1 cellular context compared by ENCODE assay signal in the genomic region with DNA sequence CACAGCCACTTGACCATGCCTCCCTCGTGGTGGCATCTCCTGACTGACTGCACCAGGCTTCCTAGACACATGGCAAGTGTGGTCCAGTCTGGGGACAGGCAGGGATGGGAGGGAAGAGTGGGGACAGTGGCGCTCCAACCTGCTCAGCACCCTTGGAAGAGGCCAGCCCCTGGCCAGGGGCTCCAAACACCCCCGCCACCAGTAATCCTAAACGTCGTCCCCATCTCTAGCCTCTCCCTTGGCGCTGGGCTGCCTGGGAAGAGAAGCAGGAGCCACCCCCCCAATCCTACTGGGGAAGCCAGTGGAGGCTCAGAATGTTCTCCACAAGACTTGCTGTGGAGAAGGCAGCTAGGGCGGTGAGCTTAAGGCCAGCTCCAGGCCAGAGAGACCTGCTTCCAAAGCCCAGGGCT.
A peak's percentile ranks its signal among the peaks of the same experiment; 100 is the strongest.
TF ChIP-seq lines count a peak whose summit lies in the region.

No MANE protein-coding gene starts in this region.

TF ChIP-seq in HepG2, 621 proteins besides CTCF, POLR2A, EP300 and RAD21:
- no peak for TF ChIP-seq SALL2 (CRISPR knock-in tag; IDR thresholded peaks at IDR 0.05)
- TF ChIP-seq, protein P1, sequence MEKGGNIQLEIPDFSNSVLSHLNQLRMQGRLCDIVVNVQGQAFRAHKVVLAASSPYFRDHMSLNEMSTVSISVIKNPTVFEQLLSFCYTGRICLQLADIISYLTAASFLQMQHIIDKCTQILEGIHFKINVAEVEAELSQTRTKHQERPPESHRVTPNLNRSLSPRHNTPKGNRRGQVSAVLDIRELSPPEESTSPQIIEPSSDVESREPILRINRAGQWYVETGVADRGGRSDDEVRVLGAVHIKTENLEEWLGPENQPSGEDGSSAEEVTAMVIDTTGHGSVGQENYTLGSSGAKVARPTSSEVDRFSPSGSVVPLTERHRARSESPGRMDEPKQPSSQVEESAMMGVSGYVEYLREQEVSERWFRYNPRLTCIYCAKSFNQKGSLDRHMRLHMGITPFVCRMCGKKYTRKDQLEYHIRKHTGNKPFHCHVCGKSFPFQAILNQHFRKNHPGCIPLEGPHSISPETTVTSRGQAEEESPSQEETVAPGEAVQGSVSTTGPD (CRISPR knock-in tag; IDR thresholded peaks at IDR 0.05), result no peak
- TF ChIP-seq, protein P2, sequence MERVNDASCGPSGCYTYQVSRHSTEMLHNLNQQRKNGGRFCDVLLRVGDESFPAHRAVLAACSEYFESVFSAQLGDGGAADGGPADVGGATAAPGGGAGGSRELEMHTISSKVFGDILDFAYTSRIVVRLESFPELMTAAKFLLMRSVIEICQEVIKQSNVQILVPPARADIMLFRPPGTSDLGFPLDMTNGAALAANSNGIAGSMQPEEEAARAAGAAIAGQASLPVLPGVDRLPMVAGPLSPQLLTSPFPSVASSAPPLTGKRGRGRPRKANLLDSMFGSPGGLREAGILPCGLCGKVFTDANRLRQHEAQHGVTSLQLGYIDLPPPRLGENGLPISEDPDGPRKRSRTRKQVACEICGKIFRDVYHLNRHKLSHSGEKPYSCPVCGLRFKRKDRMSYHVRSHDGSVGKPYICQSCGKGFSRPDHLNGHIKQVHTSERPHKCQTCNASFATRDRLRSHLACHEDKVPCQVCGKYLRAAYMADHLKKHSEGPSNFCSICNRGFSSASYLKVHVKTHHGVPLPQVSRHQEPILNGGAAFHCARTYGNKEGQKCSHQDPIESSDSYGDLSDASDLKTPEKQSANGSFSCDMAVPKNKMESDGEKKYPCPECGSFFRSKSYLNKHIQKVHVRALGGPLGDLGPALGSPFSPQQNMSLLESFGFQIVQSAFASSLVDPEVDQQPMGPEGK (CRISPR knock-in tag; IDR thresholded peaks at IDR 0.05), result no peak
- no peak for TF ChIP-seq ZNF670 (CRISPR knock-in tag; IDR thresholded peaks at IDR 0.05; ENCODE audit: borderline replicate concordance)
- TF ChIP-seq GABPB1 (CRISPR knock-in tag; IDR thresholded peaks at IDR 0.05), result no peak
- no peak for TF ChIP-seq ZNF431 (CRISPR knock-in tag; IDR thresholded peaks at IDR 0.05; ENCODE audit: borderline replicate concordance, low read depth)
- TF ChIP-seq SSRP1 (CRISPR knock-in tag; IDR thresholded peaks at IDR 0.05), result peak; percentile 43; the same call in 1 of the 2 replicates
- TF ChIP-seq MTA1 (CRISPR knock-in tag; IDR thresholded peaks at IDR 0.05; ENCODE audit: borderline replicate concordance), result no peak
- TF ChIP-seq XRCC5 (optimal IDR thresholded peaks at IDR 0.05; ENCODE audit: low read length), result no peak
- no peak for TF ChIP-seq ZFP90 (CRISPR knock-in tag; IDR thresholded peaks at IDR 0.05; ENCODE audit: borderline replicate concordance)
- no peak for TF ChIP-seq EED (CRISPR knock-in tag; IDR thresholded peaks at IDR 0.05)
- no peak for TF ChIP-seq HIVEP1 (CRISPR knock-in tag; IDR thresholded peaks at IDR 0.05)
- TF ChIP-seq HMGXB3 (CRISPR knock-in tag; IDR thresholded peaks at IDR 0.05; ENCODE audit: borderline replicate concordance), result no peak
- no peak for TF ChIP-seq SP5 (CRISPR knock-in tag; IDR thresholded peaks at IDR 0.05; ENCODE audit: borderline replicate concordance, low read depth)
- peak; percentile 2; the same call in 1 of the 2 replicates for TF ChIP-seq TAF1 (CRISPR knock-in tag; IDR thresholded peaks at IDR 0.05)
- TF ChIP-seq PAF1 (CRISPR knock-in tag; IDR thresholded peaks at IDR 0.05), result 0 out of 2 replicates have a peak, but pooled peaks have one; percentile 71
- TF ChIP-seq, protein P3, sequence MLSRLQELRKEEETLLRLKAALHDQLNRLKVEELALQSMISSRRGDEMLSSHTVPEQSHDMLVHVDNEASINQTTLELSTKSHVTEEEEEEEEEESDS (CRISPR knock-in tag; IDR thresholded peaks at IDR 0.05; ENCODE audit: borderline replicate concordance), result no peak
- TF ChIP-seq, protein P4, sequence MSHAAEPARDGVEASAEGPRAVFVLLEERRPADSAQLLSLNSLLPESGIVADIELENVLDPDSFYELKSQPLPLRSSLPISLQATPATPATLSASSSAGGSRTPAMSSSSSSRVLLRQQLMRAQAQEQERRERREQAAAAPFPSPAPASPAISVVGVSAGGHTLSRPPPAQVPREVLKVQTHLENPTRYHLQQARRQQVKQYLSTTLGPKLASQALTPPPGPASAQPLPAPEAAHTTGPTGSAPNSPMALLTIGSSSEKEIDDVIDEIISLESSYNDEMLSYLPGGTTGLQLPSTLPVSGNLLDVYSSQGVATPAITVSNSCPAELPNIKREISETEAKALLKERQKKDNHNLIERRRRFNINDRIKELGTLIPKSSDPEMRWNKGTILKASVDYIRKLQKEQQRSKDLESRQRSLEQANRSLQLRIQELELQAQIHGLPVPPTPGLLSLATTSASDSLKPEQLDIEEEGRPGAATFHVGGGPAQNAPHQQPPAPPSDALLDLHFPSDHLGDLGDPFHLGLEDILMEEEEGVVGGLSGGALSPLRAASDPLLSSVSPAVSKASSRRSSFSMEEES (CRISPR knock-in tag; IDR thresholded peaks at IDR 0.05), result no peak
